Comparison of ENCODE assay signal across 8 cellular contexts in the genomic region with DNA sequence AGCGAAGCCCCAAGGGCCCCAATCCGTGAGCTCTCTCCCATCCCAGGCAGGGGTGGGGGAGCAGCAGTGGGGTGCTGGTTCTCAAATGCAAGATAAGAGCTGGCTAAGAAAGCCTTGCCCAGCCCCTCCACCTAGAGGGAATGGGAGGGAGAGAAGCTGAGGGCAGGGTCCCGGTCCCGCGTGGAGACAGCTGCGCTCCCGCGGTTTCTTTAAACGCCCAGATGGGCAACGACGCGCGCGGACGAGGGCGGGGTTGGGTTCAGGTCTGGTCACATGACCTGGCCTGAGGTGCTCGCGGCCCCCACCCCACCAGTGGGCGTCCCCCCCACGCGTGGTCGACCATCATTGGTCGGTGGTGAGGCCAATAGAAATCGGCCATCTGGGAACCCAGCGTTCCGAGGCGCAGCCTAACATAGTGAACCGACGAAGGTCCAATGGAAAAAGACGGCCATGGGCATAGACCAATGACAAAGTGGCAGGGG. TPM values are rescaled to one million over a fixed set of nuclear protein-coding genes. Genes with fewer than 3 reads are reported as not detected.
A peak's percentile ranks its signal among the peaks of the same experiment; 100 is the strongest.
DNase-seq lines count a peak whose midpoint lies in the region; ATAC-seq, FAIRE-seq and TF ChIP-seq lines count a peak whose summit lies in the region.

No MANE protein-coding gene starts in this region.

- no peak for TF ChIP-seq CTCF in lung (IDR thresholded peaks at IDR 0.05; ENCODE audit: control extremely low read depth, extremely low read depth)

- H3K9me3 Mint-ChIP-seq in CD8-positive, alpha-beta memory T cell, result no peaks in the 10 kb centered on the region

- DNase-seq in CD8-positive, alpha-beta memory T cell, result peak; percentile 98 to 100 (median 99)
- DNase-seq in HTR-8/SVneo (ENCODE audit: insufficient read length, low spot score) (peak; percentile 99), NOMO-1 (lab: John Stamatoyannopoulos, UW; ENCODE audit: unreplicated experiment in 2 of 2) (peak; percentile 98 to 100), lung (ENCODE audit: low spot score) (peak; percentile 100)
- DNase-seq in activated CD8-positive, alpha-beta memory T cell treated with anti-CD3 and anti-CD28 coated beads for 48 hours (ENCODE audit: low read depth in 2 of 3, low spot score in 2 of 3), result peak; percentile 93 to 98 (median 97)
- peak; percentile 99 for DNase-seq in effector memory CD4-positive, alpha-beta T cell
- DNase-seq in stimulated activated CD4-positive, alpha-beta T cell treated with anti-CD3 and anti-CD28 coated beads, TNF-alpha, amount 100 ng/mL, for 24 hours (ENCODE audit: low read depth in 3 of 3), result peak; percentile 99

- peak overlapping the region; percentile 81 for H3K4me3 ChIP-seq in CD8-positive, alpha-beta memory T cell (ENCODE audit: low read length)
- H3K4me3 ChIP-seq in effector memory CD4-positive, alpha-beta T cell (ENCODE audit: insufficient read depth, low read depth, low read length, poor library complexity, severe bottlenecking), result peak overlapping the region; percentile 90
- H3K4me3 ChIP-seq in lung, result peak overlapping the region; percentile 24

- peak overlapping the region; percentile 94 to 99 (median 99) for H3K4me3 Mint-ChIP-seq in CD8-positive, alpha-beta memory T cell

- peak overlapping the region; percentile 74 for H3K27ac ChIP-seq in CD8-positive, alpha-beta memory T cell (ENCODE audit: low read depth, low read length)
- peak overlapping the region; percentile 86 for H3K27ac ChIP-seq in effector memory CD4-positive, alpha-beta T cell (ENCODE audit: insufficient read depth, low read length, poor library complexity, severe bottlenecking)
- peak overlapping the region; percentile 38 to 52 for H3K27ac ChIP-seq in lung (ENCODE audit: low read depth in 1 of 2, low read length in 1 of 2)

- ATAC-seq in GM21390 (IDR thresholded peaks at IDR 0.05; ENCODE audit: unreplicated experiment) (peak; percentile 78), lung (ENCODE audit: insufficient read depth, low FRiP score) (peak; percentile 92)

- peaks cover 10 to 52% (median 13%) of the 10 kb centered on the region in 3 donors for H3K36me3 Mint-ChIP-seq in CD8-positive, alpha-beta memory T cell

- peaks cover 39% of the 10 kb centered on the region for H3K36me3 ChIP-seq in CD8-positive, alpha-beta memory T cell (ENCODE audit: insufficient read depth, low read length)
- peaks cover 31% of the 10 kb centered on the region for H3K36me3 ChIP-seq in effector memory CD4-positive, alpha-beta T cell (ENCODE audit: control insufficient read depth, insufficient read depth, low read length)
- peaks cover 10 to 28% of the 10 kb centered on the region in 2 donors for H3K36me3 ChIP-seq in lung (ENCODE audit: control insufficient read depth in 2 of 2, insufficient read depth in 2 of 2, low read length in 2 of 2)

- peaks cover 39 to 62% (median 42%) of the 10 kb centered on the region in 3 donors for H3K4me1 Mint-ChIP-seq in CD8-positive, alpha-beta memory T cell

- no peaks in the 10 kb centered on the region for H3K27me3 ChIP-seq in CD8-positive, alpha-beta memory T cell (ENCODE audit: insufficient read depth, low read length, poor library complexity, severe bottlenecking)
- H3K27me3 ChIP-seq in effector memory CD4-positive, alpha-beta T cell (replicated peaks; ENCODE audit: control insufficient read depth, insufficient read depth, low read length, poor library complexity, severe bottlenecking), result no peaks in the 10 kb centered on the region
- no peaks in the 10 kb centered on the region for H3K27me3 ChIP-seq in lung (ENCODE audit: control insufficient read depth, insufficient read depth)

- H3K27me3 Mint-ChIP-seq in CD8-positive, alpha-beta memory T cell, result peaks cover 0 to 2% of the 10 kb centered on the region in 2 donors

- FAIRE-seq in HTR-8/SVneo (lab: Jason Lieb, UNC), result peak; percentile 96

- H3K9me3 ChIP-seq in CD8-positive, alpha-beta memory T cell (ENCODE audit: low read length), result no peaks in the 10 kb centered on the region
- no peaks in the 10 kb centered on the region for H3K9me3 ChIP-seq in effector memory CD4-positive, alpha-beta T cell (ENCODE audit: control insufficient read depth, low read length)
- no peaks in the 10 kb centered on the region for H3K9me3 ChIP-seq in lung (ENCODE audit: control insufficient read depth in 2 of 2, insufficient read depth in 1 of 2, low read length in 1 of 2)

- peak overlapping the region; percentile 91 to 100 (median 97) for H3K27ac Mint-ChIP-seq in CD8-positive, alpha-beta memory T cell

- WGBS in lung, 2 donors, result 0% methylated on average over 30 of the region's 30 CpGs

- H3K4me1 ChIP-seq in CD8-positive, alpha-beta memory T cell (ENCODE audit: insufficient read depth, low read length), result peaks cover 44% of the 10 kb centered on the region
- peaks cover 25% of the 10 kb centered on the region for H3K4me1 ChIP-seq in effector memory CD4-positive, alpha-beta T cell (ENCODE audit: control insufficient read depth, insufficient read depth, low read length, poor library complexity, severe bottlenecking)
- peaks cover 11 to 15% of the 10 kb centered on the region in 2 donors for H3K4me1 ChIP-seq in lung (ENCODE audit: control insufficient read depth in 2 of 2, insufficient read depth in 2 of 2, low read length in 2 of 2)

- CTCF ChIA-PET in CD8-positive, alpha-beta memory T cell (lab: Charles Lee), result interaction anchor here (0.9 to 1.3 kb wide), 3 partner anchors 28 to 53 kb away, joined by 3 to 6 read pairs (median 5); a partner anchor contains a TSS

- POLR2A ChIA-PET in CD8-positive, alpha-beta memory T cell (lab: Charles Lee), result interaction anchor here (0.5 to 1.5 kb wide), 8 partner anchors 9 to 203 kb away, joined by 3 to 8 read pairs (median 4); a partner anchor contains a TSS

RNA-seq across cellular contexts. Expression of a gene that starts 0.3 kb away (rescaled TPM):
- total RNA-seq in CD8-positive, alpha-beta memory T cell, result 100 to 1,000 TPM; 832 to 843 TPM
- polyA plus RNA-seq in CD8-positive, alpha-beta memory T cell, result 174 TPM
- 1,000 to 10,000 TPM in 1 of 2 donors, 100 to 1,000 TPM in 1; 479 to 1,551 TPM for total RNA-seq in lung
- 1,000 to 10,000 TPM in 1 of 2 donors, 100 to 1,000 TPM in 1; 415 to 1,123 TPM for polyA plus RNA-seq in lung

RNA-seq across cellular contexts. Expression of a gene that starts 4.6 kb away (rescaled TPM):
- 100 to 1,000 TPM; 188 to 192 TPM for total RNA-seq in CD8-positive, alpha-beta memory T cell
- polyA plus RNA-seq in CD8-positive, alpha-beta memory T cell, result 64.5 TPM
- 10 to 100 TPM; 27.8 to 65.7 TPM for total RNA-seq in lung
- 10 to 100 TPM; 39.8 to 72.1 TPM for polyA plus RNA-seq in lung

RNA-seq across cellular contexts. Expression of a gene that starts 7.6 kb away (rescaled TPM):
- 100 to 1,000 TPM; 227 to 230 TPM for total RNA-seq in CD8-positive, alpha-beta memory T cell
- polyA plus RNA-seq in CD8-positive, alpha-beta memory T cell, result 115 TPM
- 100 to 1,000 TPM in 1 of 2 donors, 10 to 100 TPM in 1; 79.7 to 122 TPM for total RNA-seq in lung
- polyA plus RNA-seq in lung, result 100 to 1,000 TPM; 112 to 186 TPM

RNA-seq across cellular contexts. Expression of a gene that starts 18.9 kb away (rescaled TPM):
- total RNA-seq in CD8-positive, alpha-beta memory T cell, result 10 to 100 TPM; 37.3 to 38.6 TPM
- 64.1 TPM for polyA plus RNA-seq in CD8-positive, alpha-beta memory T cell
- 10 to 100 TPM; 14.9 to 22.6 TPM for total RNA-seq in lung
- 10 to 100 TPM; 50.0 to 69.0 TPM for polyA plus RNA-seq in lung

RNA-seq across cellular contexts. Expression of a gene that starts 19.0 kb away (rescaled TPM):
- 1 to 10 TPM; 1.5 to 2.1 TPM for total RNA-seq in CD8-positive, alpha-beta memory T cell
- polyA plus RNA-seq in CD8-positive, alpha-beta memory T cell, result not detected
- not detected for total RNA-seq in lung
- polyA plus RNA-seq in lung, result under 1 TPM; 0.13 to 0.28 TPM

Comparison
In these comparisons a context has a peak if more than half of its experiments do, and no peak if none do; other contexts are left out.
1. Peak in every context shown above with its lines: DNase-seq, ATAC-seq, H3K4me3 ChIP-seq and H3K27ac ChIP-seq.
2. H3K4me3 ChIP-seq: peak in every context shown above with its lines; median percentile 90 in effector memory CD4-positive, alpha-beta T cell; 81 in CD8-positive, alpha-beta memory T cell; 24 in lung.